In the genomic region with DNA sequence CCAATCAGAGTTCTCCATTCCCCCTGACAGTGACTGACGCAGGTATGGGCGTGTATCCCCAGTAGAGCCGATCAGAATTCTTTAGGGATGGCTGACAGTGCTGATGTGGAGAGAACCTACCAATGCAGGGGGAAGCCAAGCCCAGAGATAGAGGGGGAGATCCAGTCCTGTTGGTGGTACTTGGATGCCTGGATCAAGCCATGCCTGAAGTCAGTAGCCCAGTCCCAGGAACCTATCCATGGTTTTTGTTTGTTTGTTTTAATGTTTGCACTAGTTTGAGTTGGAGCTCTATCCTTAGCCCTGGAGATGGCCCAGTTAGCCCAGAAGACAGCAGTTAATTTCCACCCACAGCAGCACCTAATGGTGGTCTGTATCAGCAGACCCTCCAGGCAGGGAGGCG, we compare ENCODE assay signal across 30 cellular contexts. TPM values are rescaled to one million over a fixed set of nuclear protein-coding genes. Genes with fewer than 3 reads are reported as not detected.
"Had no signal": no experiment of that assay in that cellular context is flagged by ENCODE, and none has a peak within 500 bp of the region (broad histone marks: within the 10 kb centered on the region; RNA-seq: fewer than 3 reads in every experiment).

No MANE protein-coding gene starts in this region.

- DNase-seq: stimulated activated CD4-positive, alpha-beta T cell treated with anti-CD3 and anti-CD28 coated beads, Interleukin-2, amount 100 ng/mL, for 48 hours; stimulated activated CD4-positive, alpha-beta T cell treated with anti-CD3 and anti-CD28 coated beads, Interleukin-4, amount 100 ng/mL, for 1 hour; stimulated activated CD4-positive, alpha-beta T cell treated with anti-CD3 and anti-CD28 coated beads, Interleukin-4, amount 100 ng/mL, for 24 hours; stimulated activated CD4-positive, alpha-beta T cell treated with anti-CD3 and anti-CD28 coated beads, Interleukin-4, amount 100 ng/mL, for 4 hours; stimulated activated CD8-positive, alpha-beta memory T cell treated with anti-CD3 and anti-CD28 coated beads, Interleukin-4, amount 100 ng/mL, for 48 hours; stimulated activated naive B cell treated with anti-CD40 and anti-IgM and Interleukin-4, amounts not matched to agents 10 μg/mL and 1 μg/mL and 100 μg/mL, for 72 hours; stimulated activated naive CD4-positive, alpha-beta T cell; stimulated activated naive CD4-positive, alpha-beta T cell treated with Interleukin-2 at 50 U/mL for 16 hours; stimulated activated naive CD8-positive, alpha-beta T cell treated with anti-CD3 and anti-CD28 coated beads, Interleukin-15, amount 100 ng/mL, for 72 hours; stimulated activated naive CD8-positive, alpha-beta T cell treated with anti-CD3 and anti-CD28 coated beads, Interleukin-15, Interleukin-2, amounts not matched to agents 100 U/mL and 50 U/mL, for 24 hours; stomach; substantia nigra; testis; tibial artery; transverse colon; trophoblast cell; upper lobe of left lung; upper lobe of right lung; uterus had no signal

- FAIRE-seq: urothelium cell line had no signal

- H3K4me3 ChIP-seq: stomach, suprapubic skin, testis, thoracic aorta, thyroid gland, tibial artery, tibial nerve, transverse colon, upper lobe of left lung, upper lobe of right lung, uterus, vagina had no signal

- H3K27me3 ChIP-seq: stomach, suprapubic skin, testis, thyroid gland, tibial artery, tibial nerve, transverse colon, upper lobe of left lung, upper lobe of right lung, uterus, vagina had no signal

- H3K36me3 ChIP-seq: uterus had no signal

- H3K4me1 ChIP-seq: stomach, suprapubic skin, testis, thyroid gland, tibial artery, tibial nerve, upper lobe of right lung, vagina had no signal

- H3K9me3 ChIP-seq: stomach, suprapubic skin, testis, thoracic aorta, thyroid gland, tibial artery, transverse colon, upper lobe of right lung, uterus, vagina had no signal

- H3K27ac ChIP-seq: stomach, suprapubic skin, testis, thoracic aorta, thyroid gland, tibial artery, tibial nerve, transverse colon, upper lobe of left lung, upper lobe of right lung, uterus, vagina had no signal

- ATAC-seq: stimulated activated effector memory CD8-positive, alpha-beta T cell treated with anti-CD3 and anti-CD28 coated beads, Interleukin-12 subunit alpha, Interleukin-12 subunit beta, amount 100 ng/mL, for 72 hours; stimulated activated memory B cell treated with anti-CD40 and anti-IgM and Interleukin-4, amounts not matched to agents 10 μg/mL and 1 μg/mL and 100 μg/mL, for 72 hours; stimulated activated naive B cell treated with anti-CD40 and anti-IgM and Interleukin-4, amounts not matched to agents 10 μg/mL and 1 μg/mL and 100 μg/mL, for 72 hours; stimulated activated naive CD8-positive, alpha-beta T cell treated with anti-CD3 and anti-CD28 coated beads, Interleukin-15, amount 100 ng/mL, for 72 hours; stimulated activated naive CD8-positive, alpha-beta T cell treated with anti-CD3 and anti-CD28 coated beads, Interleukin-15, Interleukin-2, amounts not matched to agents 100 U/mL and 50 U/mL, for 24 hours; upper lobe of right lung had no signal

RNA-seq across cellular contexts. Expression of a gene that starts 40.2 kb away (rescaled TPM):
- total RNA-seq: stomach, subcutaneous adipose tissue, suprapubic skin, thoracic aorta, thyroid gland, tibial nerve, transverse colon, upper lobe of right lung, ureter, urinary bladder, uterus, vagina had no signal
- polyA plus RNA-seq: stomach, urinary bladder had no signal
